In the genomic region with DNA sequence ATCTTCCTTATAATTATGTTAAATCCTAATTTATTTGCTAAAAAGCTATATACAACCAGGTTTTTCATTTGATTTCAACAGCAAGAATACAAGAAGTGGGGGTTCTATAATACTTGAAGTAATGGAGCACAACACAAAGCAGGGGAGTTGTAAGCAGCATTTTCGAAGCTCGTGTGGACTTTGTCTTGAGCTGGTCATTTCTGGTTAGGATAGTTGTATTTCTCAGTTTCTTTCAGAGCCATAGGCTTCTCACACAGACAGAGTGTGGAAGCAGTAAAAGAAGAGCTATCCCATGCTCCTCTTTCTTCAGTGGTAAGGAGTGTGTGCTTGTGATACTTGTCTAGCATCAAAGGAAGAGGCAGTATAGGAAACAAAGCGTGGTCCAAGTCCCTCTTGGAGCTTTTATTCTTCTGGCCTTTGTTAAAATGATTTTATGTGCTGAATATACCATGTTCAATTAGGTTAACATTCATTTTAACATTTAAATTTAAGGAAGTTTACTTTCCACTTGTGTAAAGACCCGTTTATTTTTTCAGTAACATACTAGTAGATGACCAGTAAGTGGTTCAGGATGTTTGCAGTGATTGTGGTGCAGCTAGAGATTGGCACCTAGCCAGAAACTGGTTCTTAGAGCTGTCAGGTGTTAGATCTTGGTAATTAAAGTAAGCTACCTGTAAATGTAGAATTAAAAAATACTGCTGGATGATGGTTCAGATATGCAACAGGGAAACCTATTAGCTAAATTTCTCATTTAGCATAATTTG, we compare ENCODE assay signal across 10 cellular contexts. TPM values are rescaled to one million over a fixed set of nuclear protein-coding genes. Genes with fewer than 3 reads are reported as not detected.
DNase-seq lines count a peak whose midpoint lies in the region; ATAC-seq and TF ChIP-seq lines count a peak whose summit lies in the region.
"Had no signal": no experiment of that assay in that cellular context is flagged by ENCODE, and none has a peak within 500 bp of the region (broad histone marks: within the 10 kb centered on the region; RNA-seq: fewer than 3 reads in every experiment).

No MANE protein-coding gene starts in this region.

- TF ChIP-seq EP300 in SK-N-SH (IDR thresholded peaks at IDR 0.05; ENCODE audit: borderline replicate concordance in 1 of 2, low read depth in 1 of 2, low read length in 1 of 2), result no peak
- no peak for TF ChIP-seq EP300 in stomach (IDR thresholded peaks at IDR 0.05)

- ATAC-seq in SK-N-SH treated with all-trans-retinoic acid at 6 μM for 48 hours, result no peak

- intact Hi-C loops in stomach (cut with DNase I; ENCODE audit: low total_unique reads), result no loop called here

- no peak overlapping the region for H2AFZ ChIP-seq in SK-N-SH (ENCODE audit: low read depth)

- no peaks in the 10 kb centered on the region for H4K20me1 ChIP-seq in SK-N-SH (ENCODE audit: insufficient read depth)

- H3K4me1 ChIP-seq in SK-N-SH (ENCODE audit: control insufficient read depth in 1 of 2, insufficient read depth in 2 of 2, low read depth in 1 of 2, low read length in 1 of 2), result peaks cover 0 to 27% of the 10 kb centered on the region in 2 experiments; a peak in 1 of 4 replicates
- peaks cover 0 to 41% (median 25%) of the 10 kb centered on the region in 4 donors for H3K4me1 ChIP-seq in stomach

- CTCF ChIA-PET in SK-N-SH (lab: Yijun Ruan, JAX), result interaction anchor here (1.0 to 5.9 kb wide), 5 partner anchors 8 to 1032 kb away, joined by 4 to 33 read pairs (median 6); a partner anchor contains a TSS

- H3K9me2 ChIP-seq in SK-N-SH, result no peaks in the 10 kb centered on the region

- H3K4me3 ChIP-seq in SK-N-SH (ENCODE audit: low read depth in 2 of 2, low read length in 1 of 2), result no peak overlapping the region
- H3K4me3 ChIP-seq in stomach, result no peak overlapping the region
- no peak overlapping the region for H3K4me3 ChIP-seq in H7 (ENCODE audit: insufficient read depth, low read depth, low read length)

- H3K27ac ChIP-seq in SK-N-SH (ENCODE audit: low read depth in 2 of 2, low read length in 1 of 2) (no peak overlapping the region), stomach (peak overlapping the region in 1 of 5 donors; percentile 11)

- no peak overlapping the region for H3K4me2 ChIP-seq in SK-N-SH

- peaks cover 0 to 10% of the 10 kb centered on the region in 2 experiments for H3K36me3 ChIP-seq in SK-N-SH (replicated peaks in 1 of 2; ENCODE audit: control insufficient read depth in 1 of 2, insufficient read depth in 2 of 2, low read length in 1 of 2)
- H3K36me3 ChIP-seq in stomach, result peaks cover 6 to 20% (median 14%) of the 10 kb centered on the region in 4 donors
- H3K36me3 ChIP-seq in H7 (replicated peaks; ENCODE audit: control insufficient read depth, insufficient read depth, low read length), result peaks cover 4% of the 10 kb centered on the region

- no peak for TF ChIP-seq CTCF in SK-N-SH (IDR thresholded peaks at IDR 0.05)
- no peak for TF ChIP-seq CTCF in stomach (IDR thresholded peaks at IDR 0.05)

- POLR2A ChIA-PET in SK-N-SH (lab: Yijun Ruan, JAX), result no interaction called here

- H3K9ac ChIP-seq in SK-N-SH, result no peak overlapping the region

- no peak for TF ChIP-seq POLR2A in stomach (IDR thresholded peaks at IDR 0.05)

- H3K79me2 ChIP-seq in SK-N-SH (ENCODE audit: insufficient read depth), result peaks cover 40% of the 10 kb centered on the region

- WGBS in SK-N-SH (ENCODE audit: low lambda C conversion rate), result 79% methylated on average over 4 of the region's 4 CpGs
- 44 to 62% (median 50%) methylated on average over 4 of the region's 4 CpGs for WGBS in stomach, 5 donors

- peak; percentile 23 for DNase-seq in SK-N-SH
- DNase-seq in NCI-H2081 treated with DMSO at 0.1 percent for 48 hours (lab: John Stamatoyannopoulos, UW), result peak; percentile 25
- peak; percentile 78 for DNase-seq in dermis blood vessel endothelial cell
- peak; percentile 38 for DNase-seq in stomach
- no peak for DNase-seq in stimulated activated naive CD4-positive, alpha-beta T cell treated with Interleukin-2 at 50 U/mL for 16 hours (lab: John Stamatoyannopoulos, UW)
- no peak for DNase-seq in NCI-H526 (lab: John Stamatoyannopoulos, UW)
- DNase-seq in H7, result no peak
- DNase-seq: amniotic stem cell, nephron progenitor cell had no signal

- no peak for TF ChIP-seq RAD21 in SK-N-SH (IDR thresholded peaks at IDR 0.05; ENCODE audit: low read length)

- H3K27me3 ChIP-seq in SK-N-SH (ENCODE audit: insufficient read depth) (no peaks in the 10 kb centered on the region), stomach (no peaks in the 10 kb centered on the region), H7 (ENCODE audit: control insufficient read depth, insufficient read depth, low read length) (no peaks in the 10 kb centered on the region)

- H3K9me3 ChIP-seq in SK-N-SH, result no peaks in the 10 kb centered on the region
- H3K9me3 ChIP-seq in stomach, result no peaks in the 10 kb centered on the region

- peaks cover 35% of the 10 kb centered on the region for H3F3A ChIP-seq in SK-N-SH (replicated peaks; ENCODE audit: insufficient read depth)

TF ChIP-seq in SK-N-SH, 30 proteins besides CTCF, POLR2A, EP300 and RAD21:
- TF ChIP-seq NFIC (IDR thresholded peaks at IDR 0.05; ENCODE audit: borderline replicate concordance) (peak; percentile 42), SIN3A (IDR thresholded peaks at IDR 0.05; ENCODE audit: borderline replicate concordance, low read depth, low read length) (no peak)

TF ChIP-seq in SK-N-SH treated with all-trans-retinoic acid at 6 μM for 48 hours, 23 proteins besides CTCF, POLR2A, EP300 and RAD21 (continues in another document):
- no peak for TF ChIP-seq PPARA (CRISPR knock-in tag; IDR thresholded peaks at IDR 0.05; ENCODE audit: borderline replicate concordance)
- no peak for TF ChIP-seq CSDC2 (CRISPR knock-in tag; IDR thresholded peaks at IDR 0.05)
- TF ChIP-seq, protein P1, sequence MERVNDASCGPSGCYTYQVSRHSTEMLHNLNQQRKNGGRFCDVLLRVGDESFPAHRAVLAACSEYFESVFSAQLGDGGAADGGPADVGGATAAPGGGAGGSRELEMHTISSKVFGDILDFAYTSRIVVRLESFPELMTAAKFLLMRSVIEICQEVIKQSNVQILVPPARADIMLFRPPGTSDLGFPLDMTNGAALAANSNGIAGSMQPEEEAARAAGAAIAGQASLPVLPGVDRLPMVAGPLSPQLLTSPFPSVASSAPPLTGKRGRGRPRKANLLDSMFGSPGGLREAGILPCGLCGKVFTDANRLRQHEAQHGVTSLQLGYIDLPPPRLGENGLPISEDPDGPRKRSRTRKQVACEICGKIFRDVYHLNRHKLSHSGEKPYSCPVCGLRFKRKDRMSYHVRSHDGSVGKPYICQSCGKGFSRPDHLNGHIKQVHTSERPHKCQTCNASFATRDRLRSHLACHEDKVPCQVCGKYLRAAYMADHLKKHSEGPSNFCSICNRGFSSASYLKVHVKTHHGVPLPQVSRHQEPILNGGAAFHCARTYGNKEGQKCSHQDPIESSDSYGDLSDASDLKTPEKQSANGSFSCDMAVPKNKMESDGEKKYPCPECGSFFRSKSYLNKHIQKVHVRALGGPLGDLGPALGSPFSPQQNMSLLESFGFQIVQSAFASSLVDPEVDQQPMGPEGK (CRISPR knock-in tag; IDR thresholded peaks at IDR 0.05; ENCODE audit: borderline replicate concordance), result no peak
- no peak for TF ChIP-seq ISL1 (CRISPR knock-in tag; IDR thresholded peaks at IDR 0.05)
- TF ChIP-seq, protein P2, sequence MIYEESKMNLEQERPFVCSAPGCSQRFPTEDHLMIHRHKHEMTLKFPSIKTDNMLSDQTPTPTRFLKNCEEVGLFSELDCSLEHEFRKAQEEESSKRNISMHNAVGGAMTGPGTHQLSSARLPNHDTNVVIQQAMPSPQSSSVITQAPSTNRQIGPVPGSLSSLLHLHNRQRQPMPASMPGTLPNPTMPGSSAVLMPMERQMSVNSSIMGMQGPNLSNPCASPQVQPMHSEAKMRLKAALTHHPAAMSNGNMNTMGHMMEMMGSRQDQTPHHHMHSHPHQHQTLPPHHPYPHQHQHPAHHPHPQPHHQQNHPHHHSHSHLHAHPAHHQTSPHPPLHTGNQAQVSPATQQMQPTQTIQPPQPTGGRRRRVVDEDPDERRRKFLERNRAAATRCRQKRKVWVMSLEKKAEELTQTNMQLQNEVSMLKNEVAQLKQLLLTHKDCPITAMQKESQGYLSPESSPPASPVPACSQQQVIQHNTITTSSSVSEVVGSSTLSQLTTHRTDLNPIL (CRISPR knock-in tag; IDR thresholded peaks at IDR 0.05; ENCODE audit: low read depth), result no peak
- TF ChIP-seq RARB (CRISPR knock-in tag; IDR thresholded peaks at IDR 0.05), result no peak
- TF ChIP-seq TOX (CRISPR knock-in tag; IDR thresholded peaks at IDR 0.05; ENCODE audit: borderline replicate concordance), result no peak
- no peak for TF ChIP-seq ZFP30 (CRISPR knock-in tag; IDR thresholded peaks at IDR 0.05)
- TF ChIP-seq ZC3H10 (CRISPR knock-in tag; IDR thresholded peaks at IDR 0.05), result no peak
- no peak for TF ChIP-seq ESRRG (CRISPR knock-in tag; IDR thresholded peaks at IDR 0.05)
- no peak for TF ChIP-seq GLIS3 (CRISPR knock-in tag; IDR thresholded peaks at IDR 0.05)
- no peak for TF ChIP-seq ZFP3 (CRISPR knock-in tag; IDR thresholded peaks at IDR 0.05)
- no peak for TF ChIP-seq BACH2 (CRISPR knock-in tag; IDR thresholded peaks at IDR 0.05; ENCODE audit: borderline replicate concordance)

RNA-seq across cellular contexts. Expression of a gene that starts 14.6 kb away (rescaled TPM):
- 8.7 and 10.0 TPM in 2 replicates for polyA plus RNA-seq in SK-N-SH (2012; rRNA removed)
- 12.3 and 13.0 TPM in 2 replicates for polyA plus RNA-seq in SK-N-SH (2012; cell fraction: cytosol; rRNA removed)
- 9.4 and 13.2 TPM in 2 replicates for polyA plus RNA-seq in SK-N-SH (2012; cell fraction: nucleus; rRNA removed)
- total RNA-seq in dermis blood vessel endothelial cell, result 30.3 and 53.9 TPM in 2 replicates
- total RNA-seq in stomach, result 10 to 100 TPM; 11.1 to 29.8 (median 16.1) TPM
- polyA plus RNA-seq in stomach, result 10 to 100 TPM in 2 of 3 donors, 1 to 10 TPM in 1; 4.2 to 11.3 (median 10.2) TPM
- 10.9 and 11.5 TPM in 2 replicates for total RNA-seq in H7 (2014; rRNA removed; shearing (Covaris generic))

RNA-seq across cellular contexts. Expression of a gene that starts 43.7 kb away (rescaled TPM):
- polyA plus RNA-seq in SK-N-SH (2012; rRNA removed) (0.52 and 0.72 TPM in 2 replicates), stomach (1 to 10 TPM; 2.3 to 4.8 (median 2.7) TPM)
- 0.66 and 0.72 TPM in 2 replicates for polyA plus RNA-seq in SK-N-SH (2012; cell fraction: cytosol; rRNA removed)
- polyA plus RNA-seq in SK-N-SH (2012; cell fraction: nucleus; rRNA removed), result 0.41 and 0.66 TPM in 2 replicates
- total RNA-seq in dermis blood vessel endothelial cell (5.3 and 5.4 TPM in 2 replicates), stomach (10 to 100 TPM; 13.4 to 62.0 (median 30.7) TPM)
- 102 and 171 TPM in 2 replicates for total RNA-seq in H7 (2014; rRNA removed; shearing (Covaris generic))

Comparison
In these comparisons a context has a peak if more than half of its experiments do, and no peak if none do; other contexts are left out.
1. DNase-seq: peak in SK-N-SH (single experiment), NCI-H2081 treated with DMSO at 0.1 percent for 48 hours (single experiment), dermis blood vessel endothelial cell (single experiment) and stomach (single experiment); none in stimulated activated naive CD4-positive, alpha-beta T cell treated with Interleukin-2 at 50 U/mL for 16 hours (single experiment), NCI-H526 (0 of 2) and H7 (single experiment).